1 cellular context compared by ENCODE assay signal in the genomic region with DNA sequence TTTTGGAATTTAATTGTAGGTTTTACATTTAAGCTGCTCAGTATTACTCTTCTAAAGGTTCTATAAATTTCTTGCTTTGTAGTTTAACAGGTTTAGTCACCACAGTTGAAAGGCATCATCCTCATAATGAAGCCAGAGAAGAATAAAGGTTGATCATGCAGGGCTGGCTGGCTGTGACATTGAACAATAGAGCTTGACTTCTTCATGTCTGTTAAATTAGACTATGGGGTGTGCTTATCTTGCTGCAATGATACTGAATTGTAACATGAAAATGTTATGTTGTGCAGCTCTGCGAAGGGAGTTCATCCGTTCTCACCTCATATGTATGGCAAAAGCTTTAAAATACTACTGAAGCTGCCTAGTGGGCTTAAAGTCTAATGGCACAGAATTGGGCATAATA.
TF ChIP-seq lines count a peak whose summit lies in the region.

No MANE protein-coding gene starts in this region.

TF ChIP-seq in GM23338, 12 proteins besides CTCF, POLR2A, EP300 and RAD21 (continued from another document):
- TF ChIP-seq REST (IDR thresholded peaks at IDR 0.05; ENCODE audit: unreplicated experiment), result no peak
- no peak for TF ChIP-seq POLR2AphosphoS5 (IDR thresholded peaks at IDR 0.05; ENCODE audit: low read depth)
- TF ChIP-seq NANOG (IDR thresholded peaks at IDR 0.05; ENCODE audit: borderline replicate concordance), result no peak
- no peak for TF ChIP-seq ZNF331 (CRISPR knock-in tag; IDR thresholded peaks at IDR 0.05; ENCODE audit: low read depth)
- no peak for TF ChIP-seq EZH2 (IDR thresholded peaks at IDR 0.05; ENCODE audit: low read depth, unreplicated experiment)
- no peak for TF ChIP-seq CREB1 (CRISPR knock-in tag; IDR thresholded peaks at IDR 0.05; ENCODE audit: low read depth)
